Comparison of ENCODE assay signal across 1 cellular context in the genomic region with DNA sequence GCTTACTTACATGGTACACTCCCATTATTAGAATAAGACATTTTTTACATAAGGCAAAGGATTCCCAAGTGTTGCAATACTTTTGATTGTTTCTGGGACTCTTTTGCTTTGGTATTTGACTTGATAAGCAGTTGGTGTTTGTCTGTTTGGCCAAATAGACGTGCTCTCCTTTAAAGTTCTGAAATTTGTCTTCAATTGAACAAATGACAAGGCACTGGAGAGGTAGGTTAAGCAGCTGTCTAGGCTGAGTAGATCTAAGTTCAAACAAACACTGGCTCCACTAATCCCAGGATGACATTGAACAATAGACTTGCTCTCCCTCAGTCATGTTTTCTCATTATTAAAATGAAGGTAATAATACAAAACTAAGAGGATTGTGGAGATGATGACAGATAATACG.
A peak's percentile ranks its signal among the peaks of the same experiment; 100 is the strongest.
TF ChIP-seq lines count a peak whose summit lies in the region.

No MANE protein-coding gene starts in this region.

TF ChIP-seq in HepG2, 621 proteins besides CTCF, POLR2A, EP300 and RAD21 (continued from another document and continues in another):
- TF ChIP-seq NPAS2 (CRISPR knock-in tag; IDR thresholded peaks at IDR 0.05; ENCODE audit: borderline replicate concordance) (no peak), TP53 (CRISPR knock-in tag; conservative IDR thresholded peaks at IDR 0.05) (no peak), KAT2B (IDR thresholded peaks at IDR 0.05; ENCODE audit: borderline replicate concordance, low read depth, low read length) (no peak), ZEB1 (IDR thresholded peaks at IDR 0.05; ENCODE audit: insufficient replicate concordance, low read depth) (no peak), EEA1 (CRISPR knock-in tag; IDR thresholded peaks at IDR 0.05; ENCODE audit: borderline replicate concordance) (no peak), MED1 (CRISPR knock-in tag; IDR thresholded peaks at IDR 0.05) (peak; percentile 89), MBNL3 (CRISPR knock-in tag; conservative IDR thresholded peaks at IDR 0.05) (no peak), FOXA3 (CRISPR knock-in tag; IDR thresholded peaks at IDR 0.05) (peak; percentile 85), HNRNPL (IDR thresholded peaks at IDR 0.05; ENCODE audit: low read depth, low read length) (no peak), CEBPB (IDR thresholded peaks at IDR 0.05; ENCODE audit: borderline replicate concordance, low read depth, low read length) (peak; percentile 69; the same call in 1 of the 2 replicates), MIER3 (CRISPR knock-in tag; IDR thresholded peaks at IDR 0.05; ENCODE audit: borderline replicate concordance) (0 out of 2 replicates have a peak, but pooled peaks have one; percentile 26), HNRNPK (IDR thresholded peaks at IDR 0.05; ENCODE audit: low read depth, low read length, poor library complexity, severe bottlenecking) (no peak), NR2F1 (CRISPR knock-in tag; IDR thresholded peaks at IDR 0.05) (no peak), RFXANK (CRISPR knock-in tag; IDR thresholded peaks at IDR 0.05) (no peak), NFKBIZ (CRISPR knock-in tag; IDR thresholded peaks at IDR 0.05) (no peak), ISL2 (CRISPR knock-in tag; IDR thresholded peaks at IDR 0.05) (peak; percentile 99), HOXA5 (CRISPR knock-in tag; IDR thresholded peaks at IDR 0.05) (0 out of 2 replicates have a peak, but pooled peaks have one; percentile 50), RBAK (CRISPR knock-in tag; IDR thresholded peaks at IDR 0.05) (no peak), PPARG (CRISPR knock-in tag; conservative IDR thresholded peaks at IDR 0.05) (peak; percentile 78), TBX2 (CRISPR knock-in tag; IDR thresholded peaks at IDR 0.05; ENCODE audit: borderline replicate concordance) (peak; percentile 65), BCL6 (CRISPR knock-in tag; IDR thresholded peaks at IDR 0.05) (peak; percentile 92), SMC3 (IDR thresholded peaks at IDR 0.05; ENCODE audit: low read length) (no peak), ZNF776 (CRISPR knock-in tag; IDR thresholded peaks at IDR 0.05) (no peak), ZNF180 (CRISPR knock-in tag; IDR thresholded peaks at IDR 0.05; ENCODE audit: borderline replicate concordance, low read depth) (no peak), ZFP62 (CRISPR knock-in tag; IDR thresholded peaks at IDR 0.05) (no peak), FOXA1 (IDR thresholded peaks at IDR 0.05) (no peak), FOXA1 (CRISPR knock-in tag; IDR thresholded peaks at IDR 0.05) (peak; percentile 40; the same call in 1 of the 2 replicates), HNF4A (CRISPR knock-in tag; IDR thresholded peaks at IDR 0.05) (peak; percentile 83), RAD51 (IDR thresholded peaks at IDR 0.05; ENCODE audit: borderline replicate concordance) (no peak), PITX1 (CRISPR knock-in tag; IDR thresholded peaks at IDR 0.05) (peak; percentile 99), GABPB1 (CRISPR knock-in tag; IDR thresholded peaks at IDR 0.05) (no peak), ZNF788 (CRISPR knock-in tag; IDR thresholded peaks at IDR 0.05; ENCODE audit: borderline replicate concordance) (no peak), ZFYVE20 (CRISPR knock-in tag; IDR thresholded peaks at IDR 0.05; ENCODE audit: borderline replicate concordance, low read depth) (no peak), PTBP1 (IDR thresholded peaks at IDR 0.05; ENCODE audit: low read depth, low read length, poor library complexity, severe bottlenecking) (no peak), RXRB (CRISPR knock-in tag; IDR thresholded peaks at IDR 0.05; ENCODE audit: borderline replicate concordance) (peak; percentile 56; the same call in 1 of the 2 replicates), ZNF326 (CRISPR knock-in tag; IDR thresholded peaks at IDR 0.05; ENCODE audit: borderline replicate concordance) (no peak), ZSCAN25 (CRISPR knock-in tag; IDR thresholded peaks at IDR 0.05) (0 out of 2 replicates have a peak, but pooled peaks have one; percentile 38), MEF2D (CRISPR knock-in tag; IDR thresholded peaks at IDR 0.05) (no peak), ZNF839 (CRISPR knock-in tag; IDR thresholded peaks at IDR 0.05; ENCODE audit: borderline replicate concordance) (no peak), ZFX (CRISPR knock-in tag; IDR thresholded peaks at IDR 0.05; ENCODE audit: low read depth) (no peak), HMGA1 (CRISPR knock-in tag; conservative IDR thresholded peaks at IDR 0.05) (no peak), GATAD2A (CRISPR knock-in tag; IDR thresholded peaks at IDR 0.05) (peak; percentile 89), ZIK1 (CRISPR knock-in tag; IDR thresholded peaks at IDR 0.05; ENCODE audit: borderline replicate concordance, low read depth) (no peak), SIN3B (IDR thresholded peaks at IDR 0.05; ENCODE audit: low read length) (no peak), PAX8 (CRISPR knock-in tag; IDR thresholded peaks at IDR 0.05; ENCODE audit: borderline replicate concordance) (no peak), HHEX (CRISPR knock-in tag; IDR thresholded peaks at IDR 0.05) (peak; percentile 71; the same call in 1 of the 2 replicates), FOXP1 (IDR thresholded peaks at IDR 0.05) (no peak), FOXP1 (CRISPR knock-in tag; IDR thresholded peaks at IDR 0.05) (peak; percentile 94), GATAD1 (CRISPR knock-in tag; IDR thresholded peaks at IDR 0.05) (no peak), ELF3 (CRISPR knock-in tag; IDR thresholded peaks at IDR 0.05) (peak; percentile 37; the same call in 1 of the 2 replicates), SAP130 (CRISPR knock-in tag; IDR thresholded peaks at IDR 0.05; ENCODE audit: low read depth) (peak; percentile 51), ZNF607 (CRISPR knock-in tag; IDR thresholded peaks at IDR 0.05; ENCODE audit: borderline replicate concordance) (no peak), HMG20B (CRISPR knock-in tag; conservative IDR thresholded peaks at IDR 0.05) (peak; percentile 60; the same call in 1 of the 2 replicates), ZNF552 (CRISPR knock-in tag; IDR thresholded peaks at IDR 0.05; ENCODE audit: borderline replicate concordance) (no peak), ZNF564 (CRISPR knock-in tag; IDR thresholded peaks at IDR 0.05) (no peak), JUN (CRISPR knock-in tag; IDR thresholded peaks at IDR 0.05) (0 out of 2 replicates have a peak, but pooled peaks have one; percentile 31), ZNF570 (CRISPR knock-in tag; IDR thresholded peaks at IDR 0.05; ENCODE audit: borderline replicate concordance) (no peak), GFI1 (CRISPR knock-in tag; IDR thresholded peaks at IDR 0.05; ENCODE audit: borderline replicate concordance) (0 out of 2 replicates have a peak, but pooled peaks have one; percentile 58), DPF2 (CRISPR knock-in tag; IDR thresholded peaks at IDR 0.05; ENCODE audit: borderline replicate concordance, low read depth) (peak; percentile 66), RARA (CRISPR knock-in tag; IDR thresholded peaks at IDR 0.05) (peak; percentile 74)
- TF ChIP-seq, protein P1, sequence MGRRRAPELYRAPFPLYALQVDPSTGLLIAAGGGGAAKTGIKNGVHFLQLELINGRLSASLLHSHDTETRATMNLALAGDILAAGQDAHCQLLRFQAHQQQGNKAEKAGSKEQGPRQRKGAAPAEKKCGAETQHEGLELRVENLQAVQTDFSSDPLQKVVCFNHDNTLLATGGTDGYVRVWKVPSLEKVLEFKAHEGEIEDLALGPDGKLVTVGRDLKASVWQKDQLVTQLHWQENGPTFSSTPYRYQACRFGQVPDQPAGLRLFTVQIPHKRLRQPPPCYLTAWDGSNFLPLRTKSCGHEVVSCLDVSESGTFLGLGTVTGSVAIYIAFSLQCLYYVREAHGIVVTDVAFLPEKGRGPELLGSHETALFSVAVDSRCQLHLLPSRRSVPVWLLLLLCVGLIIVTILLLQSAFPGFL (CRISPR knock-in tag; IDR thresholded peaks at IDR 0.05) = no peak
- TF ChIP-seq, protein P2, sequence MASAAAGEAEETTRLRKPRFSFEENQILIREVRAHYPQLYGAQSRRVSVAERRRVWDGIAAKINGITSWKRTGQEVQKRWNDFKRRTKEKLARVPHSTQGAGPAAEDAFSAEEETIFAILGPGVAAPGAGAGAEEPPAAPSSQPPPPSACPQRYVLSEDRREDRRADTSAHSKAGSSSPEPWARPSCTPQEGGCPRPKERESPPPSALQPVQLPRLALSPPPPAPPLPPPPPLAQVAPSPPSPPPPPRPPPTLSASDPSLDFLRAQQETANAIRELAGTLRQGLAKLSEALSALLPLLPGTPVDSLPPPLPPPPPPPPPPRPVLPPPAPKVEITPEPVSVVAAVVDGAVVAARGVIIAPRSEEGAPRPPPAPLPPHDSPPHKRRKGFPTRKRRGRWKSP (CRISPR knock-in tag; IDR thresholded peaks at IDR 0.05) = no peak
- TF ChIP-seq, protein P3, sequence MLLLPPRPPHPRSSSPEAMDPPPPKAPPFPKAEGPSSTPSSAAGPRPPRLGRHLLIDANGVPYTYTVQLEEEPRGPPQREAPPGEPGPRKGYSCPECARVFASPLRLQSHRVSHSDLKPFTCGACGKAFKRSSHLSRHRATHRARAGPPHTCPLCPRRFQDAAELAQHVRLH (CRISPR knock-in tag; IDR thresholded peaks at IDR 0.05; ENCODE audit: borderline replicate concordance, low read depth) = peak; percentile 38; the same call in 1 of the 2 replicates
- TF ChIP-seq, protein P4, sequence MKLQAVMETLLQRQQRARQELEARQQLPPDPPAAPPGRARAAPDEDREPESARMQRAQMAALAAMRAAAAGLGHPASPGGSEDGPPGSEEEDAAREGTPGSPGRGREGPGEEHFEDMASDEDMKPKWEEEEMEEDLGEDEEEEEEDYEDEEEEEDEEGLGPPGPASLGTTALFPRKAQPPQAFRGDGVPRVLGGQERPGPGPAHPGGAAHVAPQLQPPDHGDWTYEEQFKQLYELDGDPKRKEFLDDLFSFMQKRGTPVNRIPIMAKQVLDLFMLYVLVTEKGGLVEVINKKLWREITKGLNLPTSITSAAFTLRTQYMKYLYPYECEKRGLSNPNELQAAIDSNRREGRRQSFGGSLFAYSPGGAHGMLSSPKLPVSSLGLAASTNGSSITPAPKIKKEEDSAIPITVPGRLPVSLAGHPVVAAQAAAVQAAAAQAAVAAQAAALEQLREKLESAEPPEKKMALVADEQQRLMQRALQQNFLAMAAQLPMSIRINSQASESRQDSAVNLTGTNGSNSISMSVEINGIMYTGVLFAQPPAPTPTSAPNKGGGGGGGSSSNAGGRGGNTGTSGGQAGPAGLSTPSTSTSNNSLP (IDR thresholded peaks at IDR 0.05; ENCODE audit: low read depth, low read length) = no peak
- TF ChIP-seq, protein P5, sequence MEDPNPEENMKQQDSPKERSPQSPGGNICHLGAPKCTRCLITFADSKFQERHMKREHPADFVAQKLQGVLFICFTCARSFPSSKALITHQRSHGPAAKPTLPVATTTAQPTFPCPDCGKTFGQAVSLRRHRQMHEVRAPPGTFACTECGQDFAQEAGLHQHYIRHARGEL (CRISPR knock-in tag; IDR thresholded peaks at IDR 0.05) = no peak
- TF ChIP-seq, protein P6, sequence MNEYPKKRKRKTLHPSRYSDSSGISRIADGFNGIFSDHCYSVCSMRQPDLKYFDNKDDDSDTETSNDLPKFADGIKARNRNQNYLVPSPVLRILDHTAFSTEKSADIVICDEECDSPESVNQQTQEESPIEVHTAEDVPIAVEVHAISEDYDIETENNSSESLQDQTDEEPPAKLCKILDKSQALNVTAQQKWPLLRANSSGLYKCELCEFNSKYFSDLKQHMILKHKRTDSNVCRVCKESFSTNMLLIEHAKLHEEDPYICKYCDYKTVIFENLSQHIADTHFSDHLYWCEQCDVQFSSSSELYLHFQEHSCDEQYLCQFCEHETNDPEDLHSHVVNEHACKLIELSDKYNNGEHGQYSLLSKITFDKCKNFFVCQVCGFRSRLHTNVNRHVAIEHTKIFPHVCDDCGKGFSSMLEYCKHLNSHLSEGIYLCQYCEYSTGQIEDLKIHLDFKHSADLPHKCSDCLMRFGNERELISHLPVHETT (CRISPR knock-in tag; conservative IDR thresholded peaks at IDR 0.05) = no peak
- TF ChIP-seq, protein P7, sequence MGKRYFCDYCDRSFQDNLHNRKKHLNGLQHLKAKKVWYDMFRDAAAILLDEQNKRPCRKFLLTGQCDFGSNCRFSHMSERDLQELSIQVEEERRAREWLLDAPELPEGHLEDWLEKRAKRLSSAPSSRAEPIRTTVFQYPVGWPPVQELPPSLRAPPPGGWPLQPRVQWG (CRISPR knock-in tag; IDR thresholded peaks at IDR 0.05; ENCODE audit: borderline replicate concordance, low read depth) = no peak
- TF ChIP-seq, protein P8, sequence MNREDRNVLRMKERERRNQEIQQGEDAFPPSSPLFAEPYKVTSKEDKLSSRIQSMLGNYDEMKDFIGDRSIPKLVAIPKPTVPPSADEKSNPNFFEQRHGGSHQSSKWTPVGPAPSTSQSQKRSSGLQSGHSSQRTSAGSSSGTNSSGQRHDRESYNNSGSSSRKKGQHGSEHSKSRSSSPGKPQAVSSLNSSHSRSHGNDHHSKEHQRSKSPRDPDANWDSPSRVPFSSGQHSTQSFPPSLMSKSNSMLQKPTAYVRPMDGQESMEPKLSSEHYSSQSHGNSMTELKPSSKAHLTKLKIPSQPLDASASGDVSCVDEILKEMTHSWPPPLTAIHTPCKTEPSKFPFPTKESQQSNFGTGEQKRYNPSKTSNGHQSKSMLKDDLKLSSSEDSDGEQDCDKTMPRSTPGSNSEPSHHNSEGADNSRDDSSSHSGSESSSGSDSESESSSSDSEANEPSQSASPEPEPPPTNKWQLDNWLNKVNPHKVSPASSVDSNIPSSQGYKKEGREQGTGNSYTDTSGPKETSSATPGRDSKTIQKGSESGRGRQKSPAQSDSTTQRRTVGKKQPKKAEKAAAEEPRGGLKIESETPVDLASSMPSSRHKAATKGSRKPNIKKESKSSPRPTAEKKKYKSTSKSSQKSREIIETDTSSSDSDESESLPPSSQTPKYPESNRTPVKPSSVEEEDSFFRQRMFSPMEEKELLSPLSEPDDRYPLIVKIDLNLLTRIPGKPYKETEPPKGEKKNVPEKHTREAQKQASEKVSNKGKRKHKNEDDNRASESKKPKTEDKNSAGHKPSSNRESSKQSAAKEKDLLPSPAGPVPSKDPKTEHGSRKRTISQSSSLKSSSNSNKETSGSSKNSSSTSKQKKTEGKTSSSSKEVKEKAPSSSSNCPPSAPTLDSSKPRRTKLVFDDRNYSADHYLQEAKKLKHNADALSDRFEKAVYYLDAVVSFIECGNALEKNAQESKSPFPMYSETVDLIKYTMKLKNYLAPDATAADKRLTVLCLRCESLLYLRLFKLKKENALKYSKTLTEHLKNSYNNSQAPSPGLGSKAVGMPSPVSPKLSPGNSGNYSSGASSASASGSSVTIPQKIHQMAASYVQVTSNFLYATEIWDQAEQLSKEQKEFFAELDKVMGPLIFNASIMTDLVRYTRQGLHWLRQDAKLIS (CRISPR knock-in tag; IDR thresholded peaks at IDR 0.05) = no peak
- TF ChIP-seq, protein P9, sequence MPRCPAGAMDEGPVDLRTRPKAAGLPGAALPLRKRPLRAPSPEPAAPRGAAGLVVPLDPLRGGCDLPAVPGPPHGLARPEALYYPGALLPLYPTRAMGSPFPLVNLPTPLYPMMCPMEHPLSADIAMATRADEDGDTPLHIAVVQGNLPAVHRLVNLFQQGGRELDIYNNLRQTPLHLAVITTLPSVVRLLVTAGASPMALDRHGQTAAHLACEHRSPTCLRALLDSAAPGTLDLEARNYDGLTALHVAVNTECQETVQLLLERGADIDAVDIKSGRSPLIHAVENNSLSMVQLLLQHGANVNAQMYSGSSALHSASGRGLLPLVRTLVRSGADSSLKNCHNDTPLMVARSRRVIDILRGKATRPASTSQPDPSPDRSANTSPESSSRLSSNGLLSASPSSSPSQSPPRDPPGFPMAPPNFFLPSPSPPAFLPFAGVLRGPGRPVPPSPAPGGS (CRISPR knock-in tag; IDR thresholded peaks at IDR 0.05) = no peak
